10 cellular contexts compared by ENCODE assay signal in genomic region chr7:5643280-5643679, GRCh38. TPM values are rescaled to one million over a fixed set of nuclear protein-coding genes. Genes with fewer than 3 reads are reported as not detected.
DNase-seq lines count a peak whose midpoint lies in the region; ATAC-seq and TF ChIP-seq lines count a peak whose summit lies in the region.
"Had no signal": no experiment of that assay in that cellular context is flagged by ENCODE, and none has a peak within 500 bp of the region (broad histone marks: within the 10 kb centered on the region; RNA-seq: fewer than 3 reads in every experiment).

No MANE protein-coding gene starts in this region.

- H3K9me3 ChIP-seq in CD8-positive, alpha-beta T cell (ENCODE audit: low read length): no peaks in the 10 kb centered on the region
- H3K9me3 ChIP-seq in mammary epithelial cell (replicated peaks; ENCODE audit: insufficient read depth, low read length) (no peaks in the 10 kb centered on the region), ascending aorta (no peaks in the 10 kb centered on the region)

- intact Hi-C loops in CD8-positive, alpha-beta T cell (cut with DNase I, micrococcal nuclease): loop anchor here in 1 of 2 experiments (2.0 to 5.0 kb wide), 2 partner anchors 16 to 44 kb away; no protein-coding TSS in a partner anchor
- intact Hi-C loops in mammary epithelial cell (cut with micrococcal nuclease): no loop called here
- intact Hi-C loops in ascending aorta (cut with DNase I): no loop called here

- H3K27me3 Mint-ChIP-seq in CD8-positive, alpha-beta T cell (ENCODE audit: low read depth): no peaks in the 10 kb centered on the region
- H3K27me3 Mint-ChIP-seq: memory B cell had no signal

- no peak overlapping the region for H2BK15ac ChIP-seq in mesendoderm (replicated peaks; ENCODE audit: low read depth)

- H2BK120ac ChIP-seq in mesendoderm (ENCODE audit: low read depth, low read length): no peak overlapping the region

- H4K8ac ChIP-seq in mesendoderm (ENCODE audit: low read depth, low read length): no peak overlapping the region

- no peaks in the 10 kb centered on the region for H4K20me1 ChIP-seq in mammary epithelial cell (ENCODE audit: insufficient read depth, low read length)

- H3K23ac ChIP-seq in mesendoderm (ENCODE audit: low read length): no peak overlapping the region

- no peak overlapping the region for H3K56ac ChIP-seq in mesendoderm (ENCODE audit: low read length)

- H3K4me2 ChIP-seq in mammary epithelial cell (ENCODE audit: insufficient read depth, low read depth, low read length) (peak overlapping the region; percentile 9), mesendoderm (ENCODE audit: low read length) (no peak overlapping the region)

- H3K79me1 ChIP-seq in mesendoderm (ENCODE audit: low read length): no peaks in the 10 kb centered on the region

- BruUV-seq in mammary epithelial cell (replicated peaks; lab: Mats Ljungman, UMichigan): no TSS peak

- H3K27ac ChIP-seq in CD8-positive, alpha-beta T cell (ENCODE audit: low read depth, low read length): no peak overlapping the region
- H3K27ac ChIP-seq in mammary epithelial cell (ENCODE audit: insufficient read depth, low read depth, low read length): peak overlapping the region; percentile 90
- no peak overlapping the region for H3K27ac ChIP-seq in mesendoderm (ENCODE audit: low read depth, low read length)
- H3K27ac ChIP-seq in ascending aorta: no peak overlapping the region

- H2AFZ ChIP-seq in mammary epithelial cell (ENCODE audit: low read depth, low read length): no peak overlapping the region

- H3K4me1 ChIP-seq in CD8-positive, alpha-beta T cell (ENCODE audit: insufficient read depth, low read length): peaks cover 24% of the 10 kb centered on the region
- H3K4me1 ChIP-seq in mammary epithelial cell (ENCODE audit: insufficient read depth, low read length): peaks cover 40% of the 10 kb centered on the region
- H3K4me1 ChIP-seq in mesendoderm (ENCODE audit: control insufficient read depth, low read depth, low read length): peaks cover 4% of the 10 kb centered on the region
- H3K4me1 ChIP-seq in ascending aorta: no peaks in the 10 kb centered on the region

- no peak overlapping the region for H4K5ac ChIP-seq in mesendoderm (ENCODE audit: low read length)

- H3K4ac ChIP-seq in mesendoderm (ENCODE audit: low read depth, low read length): no peak overlapping the region

- H3K27me3 ChIP-seq in CD8-positive, alpha-beta T cell (ENCODE audit: insufficient read depth, low read length): no peaks in the 10 kb centered on the region
- no peaks in the 10 kb centered on the region for H3K27me3 ChIP-seq in mammary epithelial cell (ENCODE audit: insufficient read depth, low read length)
- H3K27me3 ChIP-seq in mesendoderm (ENCODE audit: insufficient read depth, low read length, poor library complexity): no peaks in the 10 kb centered on the region
- H3K27me3 ChIP-seq in ascending aorta: no peaks in the 10 kb centered on the region

- H3K9me3 Mint-ChIP-seq in CD8-positive, alpha-beta T cell: no peaks in the 10 kb centered on the region
- H3K9me3 Mint-ChIP-seq: memory B cell had no signal

- H2BK5ac ChIP-seq in mesendoderm (ENCODE audit: low read length): no peak overlapping the region

- CTCF ChIA-PET in CD8-positive, alpha-beta T cell (lab: Charles Lee): interaction anchor here (1.0 kb wide), 2 partner anchors 29 to 84 kb away, joined by 3 read pairs; no protein-coding TSS in a partner anchor
- CTCF ChIA-PET in mammary epithelial cell (lab: Charles Lee; ENCODE audit: low non-redundant PET): no interaction called here

- H3K4me3 ChIP-seq in CD8-positive, alpha-beta T cell (ENCODE audit: low read depth, low read length): no peak overlapping the region
- H3K4me3 ChIP-seq in mammary epithelial cell (replicated peaks in 1 of 3; ENCODE audit: insufficient read depth in 1 of 3, low read depth in 2 of 3, low read length in 3 of 3) (no peak overlapping the region), mesendoderm (ENCODE audit: low read length) (no peak overlapping the region), ascending aorta (no peak overlapping the region)

- H3K36me3 Mint-ChIP-seq in CD8-positive, alpha-beta T cell: peaks cover 79% of the 10 kb centered on the region

- H3K4me1 Mint-ChIP-seq in CD8-positive, alpha-beta T cell (ENCODE audit: low read depth): peaks cover 30% of the 10 kb centered on the region
- H3K4me1 Mint-ChIP-seq: memory B cell had no signal

- H3K4me3 Mint-ChIP-seq in CD8-positive, alpha-beta T cell: no peak overlapping the region
- H3K4me3 Mint-ChIP-seq: memory B cell had no signal

- dilution Hi-C loops in mammary epithelial cell (cut with HindIII; ENCODE audit: low sequenced_read_pairs): no loop called here

- DNase-seq in CD8-positive, alpha-beta T cell: peak in 6 of 7 experiments; percentile 17 to 62 (median 34)
- peak; percentile 12 for DNase-seq in RPMI8226
- DNase-seq in mammary epithelial cell: peak; percentile 55
- DNase-seq in mesendoderm: peak; percentile 82
- DNase-seq in ascending aorta (ENCODE audit: low spot score in 2 of 2): no peak
- no peak for DNase-seq in NCI-H526 (lab: John Stamatoyannopoulos, UW)
- no peak for DNase-seq in cerebellum (ENCODE audit: low spot score)
- no peak for DNase-seq in SK-N-DZ (ENCODE audit: low spot score)
- DNase-seq: NCI-H526 treated with DMSO at 0.1 percent for 48 hours had no signal

- no peak overlapping the region for H3K18ac ChIP-seq in mesendoderm (ENCODE audit: low read length)

- H3K79me2 ChIP-seq in mammary epithelial cell (ENCODE audit: insufficient read depth, low read length): no peaks in the 10 kb centered on the region
- no peaks in the 10 kb centered on the region for H3K79me2 ChIP-seq in mesendoderm (ENCODE audit: control insufficient read depth, insufficient read depth, low read length)

- POLR2A ChIA-PET in CD8-positive, alpha-beta T cell (lab: Charles Lee): no interaction called here

- peak overlapping the region; percentile 75 for H3K27ac Mint-ChIP-seq in CD8-positive, alpha-beta T cell
- H3K27ac Mint-ChIP-seq: memory B cell had no signal

- H3K9ac ChIP-seq in mammary epithelial cell (ENCODE audit: insufficient read depth, low read length): peak overlapping the region; percentile 42
- H3K9ac ChIP-seq in mesendoderm (ENCODE audit: low read length): no peak overlapping the region

- in situ Hi-C loops in mammary epithelial cell (cut with MboI; ENCODE audit: low sequenced_read_pairs in 2 of 2): no loop called here

- WGBS in mammary epithelial cell (ENCODE audit: low coverage, missing lambda C conversion rate): 74% methylated on average over 7 of the region's 7 CpGs
- WGBS in mesendoderm (ENCODE audit: extremely low coverage, insufficient coverage, low lambda C conversion rate): no CpG with 5 or more reads among the region's 7 CpGs

- H2AK5ac ChIP-seq in mesendoderm (ENCODE audit: low read length): no peak overlapping the region

- no peak for TF ChIP-seq CTCF in CD8-positive, alpha-beta T cell (IDR thresholded peaks at IDR 0.05)
- TF ChIP-seq CTCF in mammary epithelial cell (conservative IDR thresholded peaks at IDR 0.05 in 1 of 2, IDR thresholded peaks at IDR 0.05 in 1 of 2; ENCODE audit: extremely low read depth in 1 of 2, insufficient read depth in 1 of 2, low read depth in 1 of 2, low read length in 2 of 2): no peak
- TF ChIP-seq CTCF in ascending aorta (IDR thresholded peaks at IDR 0.05): no peak

- ATAC-seq in CD8-positive, alpha-beta T cell: peak; percentile 62

- peaks cover 20% of the 10 kb centered on the region for H3K36me3 ChIP-seq in CD8-positive, alpha-beta T cell (ENCODE audit: insufficient read depth, low read length)
- H3K36me3 ChIP-seq in mammary epithelial cell (ENCODE audit: insufficient read depth, low read length) (no peaks in the 10 kb centered on the region), mesendoderm (ENCODE audit: control insufficient read depth, insufficient read depth, low read length) (peaks cover under 1% of the 10 kb centered on the region), ascending aorta (peaks cover 18 to 62% of the 10 kb centered on the region in 2 donors)

RNA-seq across cellular contexts. Expression of gene FSCN1, which starts 50.7 kb away (rescaled TPM):
- total RNA-seq in CD8-positive, alpha-beta T cell: 1 to 10 TPM; 7.5 to 8.0 TPM
- 100 to 1,000 TPM; 303 to 480 TPM for total RNA-seq in mammary epithelial cell
- 365 TPM for polyA plus RNA-seq in mammary epithelial cell
- polyA minus RNA-seq in mammary epithelial cell: 201 TPM
- 429 TPM for polyA plus RNA-seq in mesendoderm (2013, experiment 1 of 2)
- 421 TPM for polyA plus RNA-seq in mesendoderm (2013, experiment 2 of 2)
- total RNA-seq in ascending aorta: 129 TPM
- total RNA-seq in cerebellum: 136 TPM
- 513 and 629 TPM in 2 replicates for polyA plus RNA-seq in SK-N-DZ (2014; cell fraction: cytosol; rRNA removed)
- 276 and 299 TPM in 2 replicates for polyA plus RNA-seq in SK-N-DZ (2014; cell fraction: nucleus; rRNA removed)

Comparison
In these comparisons a context has a peak if more than half of its experiments do, and no peak if none do; other contexts are left out.
1. DNase-seq: peak in CD8-positive, alpha-beta T cell (6 of 7), RPMI8226 (single experiment), mammary epithelial cell (single experiment) and mesendoderm (single experiment); none in ascending aorta (0 of 2), NCI-H526 (0 of 2), cerebellum (single experiment) and SK-N-DZ (single experiment).
2. RNA of gene FSCN1, which starts 50.7 kb away (total RNA-seq): 303 to 480 TPM in mammary epithelial cell, 136 TPM in cerebellum (single experiment) and 129 TPM in ascending aorta (single experiment); 7.5 to 8.0 TPM in CD8-positive, alpha-beta T cell; every median in the first group is over 10 times any median in the second.